In genomic region chr2:12824304-12824761, GRCh38 we compare ENCODE assay signal across 14 cellular contexts.
DNase-seq lines count a peak whose midpoint lies in the region; ATAC-seq and TF ChIP-seq lines count a peak whose summit lies in the region.
"Had no signal": no experiment of that assay in that cellular context is flagged by ENCODE, and none has a peak within 500 bp of the region (broad histone marks: within the 10 kb centered on the region; RNA-seq: fewer than 3 reads in every experiment).

No MANE protein-coding gene starts in this region.

- H3K36me3 ChIP-seq in HEK293 (ENCODE audit: control insufficient read depth in 2 of 2, insufficient read depth in 1 of 2, low read length in 2 of 2) (no peaks in the 10 kb centered on the region), stomach (no peaks in the 10 kb centered on the region)

- no peaks in the 10 kb centered on the region for H3K4me1 ChIP-seq in HEK293 (ENCODE audit: control insufficient read depth, insufficient read depth, low read length)
- peaks cover 5 to 22% (median 13%) of the 10 kb centered on the region in 4 donors for H3K4me1 ChIP-seq in stomach

- POLR2A ChIA-PET in HEK293 (lab: Yijun Ruan, JAX), result no interaction called here
- POLR2A ChIA-PET in WTC11 (lab: Charles Lee), result no interaction called here

- ATAC-seq in WTC11, result no peak

- no peaks in the 10 kb centered on the region for H3K9me3 Mint-ChIP-seq in WTC11
- no peaks in the 10 kb centered on the region for H3K9me3 Mint-ChIP-seq in activated CD4-positive, alpha-beta T cell treated with anti-CD3 and anti-CD28 coated beads, Interleukin-2, amount 10 ng/mL, durations not matched to agents 24 days and 14 days
- H3K9me3 Mint-ChIP-seq: IgD-negative memory B cell had no signal

- no peak for TF ChIP-seq POLR2A in stomach (IDR thresholded peaks at IDR 0.05)

- H3K4me3 Mint-ChIP-seq in WTC11, result no peak overlapping the region
- no peak overlapping the region for H3K4me3 Mint-ChIP-seq in activated CD4-positive, alpha-beta T cell treated with anti-CD3 and anti-CD28 coated beads, Interleukin-2, amount 10 ng/mL, durations not matched to agents 24 days and 14 days

- H3K9me3 ChIP-seq in HEK293 (ENCODE audit: control insufficient read depth, insufficient read depth, low read depth, low read length) (no peaks in the 10 kb centered on the region), stomach (no peaks in the 10 kb centered on the region)

- 52 to 77% (median 67%) methylated on average over 3 of the region's 3 CpGs for WGBS in stomach, 5 donors

- intact Hi-C loops in stomach (cut with DNase I; ENCODE audit: low total_unique reads), result no loop called here
- intact Hi-C loops in activated CD4-positive, alpha-beta T cell treated with anti-CD3 and anti-CD28 coated beads, Interleukin-2, amount 10 ng/mL, durations not matched to agents 24 days and 14 days (cut with micrococcal nuclease), result no loop called here

- TF ChIP-seq EP300 in stomach (IDR thresholded peaks at IDR 0.05), result no peak

- DNase-seq in astrocyte of the spinal cord (ENCODE audit: low read depth, low spot score) (peak; percentile 31), iPS-NIHi7 (ENCODE audit: extremely low spot score) (peak; percentile 15), stomach (no peak), WTC11 (ENCODE audit: low spot score) (no peak), GM13976 (ENCODE audit: low spot score) (no peak)
- no peak for DNase-seq in activated naive CD4-positive, alpha-beta T cell (lab: John Stamatoyannopoulos, UW)
- DNase-seq in activated CD4-positive, alpha-beta T cell treated with anti-CD3 and anti-CD28 coated beads, Interleukin-2, amount 10 ng/mL, durations not matched to agents 24 days and 14 days, result no peak
- DNase-seq: DMS79 treated with DMSO at 0.1 percent for 48 hours; effector CD4-positive, alpha-beta T cell; midbrain; NCI-H510A treated with DMSO at 0.1 percent for 48 hours; T-helper 2 cell had no signal

- H3K4me3 ChIP-seq in HEK293 (ENCODE audit: low read depth, low read length), result no peak overlapping the region
- no peak overlapping the region for H3K4me3 ChIP-seq in astrocyte of the spinal cord (ENCODE audit: low read depth, low read length)
- H3K4me3 ChIP-seq in stomach, result no peak overlapping the region

- peaks cover 24% of the 10 kb centered on the region for H3K4me1 Mint-ChIP-seq in WTC11
- H3K4me1 Mint-ChIP-seq in activated CD4-positive, alpha-beta T cell treated with anti-CD3 and anti-CD28 coated beads, Interleukin-2, amount 10 ng/mL, durations not matched to agents 24 days and 14 days, result no peaks in the 10 kb centered on the region

- H3K27ac ChIP-seq in HEK293 (ENCODE audit: extremely low read depth, low read depth, low read length) (no peak overlapping the region), stomach (peak overlapping the region in 4 of 5 donors; percentile 53 to 79 (median 64))

- CTCF ChIA-PET in HEK293 (lab: Yijun Ruan, JAX) (no interaction called here), WTC11 (lab: Charles Lee) (interaction anchor here (0.8 kb wide), 1 partner anchor 511 kb away, joined by 3 read pairs; no protein-coding TSS in a partner anchor)

- in situ Hi-C loops in astrocyte of the spinal cord (cut with HindIII; ENCODE audit: low sequenced_read_pairs) (no loop called here), GM13976 (cut with MboI; ENCODE audit: low sequenced_read_pairs, unreplicated experiment) (no loop called here)

- H3K36me3 Mint-ChIP-seq in WTC11, result no peaks in the 10 kb centered on the region
- no peaks in the 10 kb centered on the region for H3K36me3 Mint-ChIP-seq in activated CD4-positive, alpha-beta T cell treated with anti-CD3 and anti-CD28 coated beads, Interleukin-2, amount 10 ng/mL, durations not matched to agents 24 days and 14 days (ENCODE audit: low read depth)
- H3K36me3 Mint-ChIP-seq: IgD-negative memory B cell had no signal

- TF ChIP-seq CTCF in HEK293 (tag by site-specific recombination; IDR thresholded peaks at IDR 0.05) (no peak), astrocyte of the spinal cord (IDR thresholded peaks at IDR 0.05; ENCODE audit: low read depth, low read length) (no peak), stomach (IDR thresholded peaks at IDR 0.05) (no peak), WTC11 (IDR thresholded peaks at IDR 0.05) (no peak), GM13976 (IDR thresholded peaks at IDR 0.05; ENCODE audit: borderline replicate concordance, control extremely low read depth, extremely low read depth, insufficient read depth, missing control alignments) (no peak)

- H3K27ac Mint-ChIP-seq in WTC11, result no peak overlapping the region
- H3K27ac Mint-ChIP-seq in activated CD4-positive, alpha-beta T cell treated with anti-CD3 and anti-CD28 coated beads, Interleukin-2, amount 10 ng/mL, durations not matched to agents 24 days and 14 days, result no peak overlapping the region

- H3K27me3 Mint-ChIP-seq in WTC11 (ENCODE audit: low read depth), result no peaks in the 10 kb centered on the region
- H3K27me3 Mint-ChIP-seq in activated CD4-positive, alpha-beta T cell treated with anti-CD3 and anti-CD28 coated beads, Interleukin-2, amount 10 ng/mL, durations not matched to agents 24 days and 14 days, result peaks cover 17% of the 10 kb centered on the region

- H3K27me3 ChIP-seq in stomach, result no peaks in the 10 kb centered on the region

TF ChIP-seq in HEK293, 187 proteins besides CTCF, POLR2A, EP300 and RAD21:
- TF ChIP-seq ZNF416 (tag by site-specific recombination; IDR thresholded peaks at IDR 0.05) (no peak), TCF7L2 (IDR thresholded peaks at IDR 0.05; ENCODE audit: borderline replicate concordance, low read depth, low read length) (no peak), SCRT2 (tag by site-specific recombination; IDR thresholded peaks at IDR 0.05) (no peak), ZNF529 (tag by site-specific recombination; IDR thresholded peaks at IDR 0.05; ENCODE audit: insufficient replicate concordance) (no peak), TRIM28 (IDR thresholded peaks at IDR 0.05; ENCODE audit: borderline replicate concordance, low read length) (no peak), SP2 (tag by site-specific recombination; IDR thresholded peaks at IDR 0.05) (no peak), WT1 (tag by site-specific recombination; IDR thresholded peaks at IDR 0.05) (0 out of 2 replicates have a peak, but pooled peaks have one; percentile 17)

TF ChIP-seq in WTC11, 78 proteins besides CTCF, POLR2A, EP300 and RAD21:
- TF ChIP-seq ZNF532 (CRISPR knock-in tag; IDR thresholded peaks at IDR 0.05; ENCODE audit: borderline replicate concordance) (no peak), PRRX2 (CRISPR knock-in tag; IDR thresholded peaks at IDR 0.05) (no peak), ZNF423 (CRISPR knock-in tag; IDR thresholded peaks at IDR 0.05) (no peak), KAT7 (CRISPR knock-in tag; IDR thresholded peaks at IDR 0.05; ENCODE audit: borderline replicate concordance) (no peak), SMAD3 (CRISPR knock-in tag; IDR thresholded peaks at IDR 0.05; ENCODE audit: borderline replicate concordance) (no peak)
- TF ChIP-seq, protein P1, sequence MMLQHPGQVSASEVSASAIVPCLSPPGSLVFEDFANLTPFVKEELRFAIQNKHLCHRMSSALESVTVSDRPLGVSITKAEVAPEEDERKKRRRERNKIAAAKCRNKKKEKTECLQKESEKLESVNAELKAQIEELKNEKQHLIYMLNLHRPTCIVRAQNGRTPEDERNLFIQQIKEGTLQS (CRISPR knock-in tag; conservative IDR thresholded peaks at IDR 0.05), result no peak

Comparison
In these comparisons a context has a peak if more than half of its experiments do, and no peak if none do; other contexts are left out.
1. DNase-seq: peak in astrocyte of the spinal cord (single experiment) and iPS-NIHi7 (single experiment); none in stomach (single experiment), WTC11 (single experiment), activated naive CD4-positive, alpha-beta T cell (0 of 4), activated CD4-positive, alpha-beta T cell treated with anti-CD3 and anti-CD28 coated beads, Interleukin-2, amount 10 ng/mL, durations not matched to agents 24 days and 14 days (single experiment) and GM13976 (single experiment).